7 cellular contexts compared by ENCODE assay signal in the genomic region with DNA sequence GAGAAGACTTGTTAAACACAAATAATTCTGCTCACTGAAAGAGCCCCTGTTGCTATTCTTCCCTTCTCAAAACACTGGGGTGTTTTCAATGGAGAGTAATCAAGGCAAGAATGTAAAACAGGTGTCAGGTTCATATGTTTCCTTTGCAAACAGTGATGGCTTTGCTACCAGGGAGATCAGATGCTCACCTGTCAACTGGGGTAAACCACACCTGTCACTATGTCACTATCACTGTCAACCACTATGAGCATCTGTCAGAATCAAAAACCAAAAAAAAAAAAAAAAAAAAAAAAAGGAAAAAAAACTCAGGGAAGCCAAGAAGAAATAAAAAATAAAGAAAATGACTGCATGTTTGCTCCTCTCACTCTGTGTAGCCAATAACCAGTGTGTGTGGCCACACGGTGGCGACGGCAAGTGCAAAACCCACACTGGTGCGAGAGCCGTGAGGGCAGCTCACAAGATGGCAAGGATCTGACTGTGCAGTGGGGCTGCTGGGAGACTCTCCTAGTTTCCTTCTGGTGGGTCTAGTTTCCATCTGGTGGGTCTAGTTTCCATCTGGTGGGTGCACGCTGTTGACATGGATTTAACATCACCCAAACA. TPM values are rescaled to one million over a fixed set of nuclear protein-coding genes. Genes with fewer than 3 reads are reported as not detected.
A peak's percentile ranks its signal among the peaks of the same experiment; 100 is the strongest.
DNase-seq lines count a peak whose midpoint lies in the region; ATAC-seq and TF ChIP-seq lines count a peak whose summit lies in the region.

No MANE protein-coding gene starts in this region.

- no peak overlapping the region for H2BK20ac ChIP-seq in IMR-90 (ENCODE audit: low read depth, low read length)

- H3K4me3 ChIP-seq in GM06990 (replicated peaks; ENCODE audit: low read depth, low read length) (no peak overlapping the region), IMR-90 (ENCODE audit: insufficient read depth, low read depth, low read length) (no peak overlapping the region)

- H3K4ac ChIP-seq in IMR-90 (ENCODE audit: low read depth, low read length): no peak overlapping the region

- no peak overlapping the region for H3K4me2 ChIP-seq in IMR-90 (ENCODE audit: low read depth, low read length)

- in situ Hi-C loops in IMR-90 (cut with MboI; ENCODE audit: low sequenced_read_pairs): no loop called here

- no peak overlapping the region for H2BK15ac ChIP-seq in IMR-90 (ENCODE audit: low read depth, low read length)

- H4K8ac ChIP-seq in IMR-90 (ENCODE audit: low read depth in 2 of 2, low read length in 2 of 2): no peak overlapping the region

- no peaks in the 10 kb centered on the region for H3K9me3 ChIP-seq in IMR-90 (ENCODE audit: control insufficient read depth, insufficient read depth, low read length)

- peak; percentile 40 for TF ChIP-seq RAD21 in IMR-90 (IDR thresholded peaks at IDR 0.05; ENCODE audit: low read length)

- H3K9ac ChIP-seq in IMR-90 (ENCODE audit: low read depth, low read length): no peak overlapping the region

- peaks cover 5% of the 10 kb centered on the region for H3K4me1 ChIP-seq in IMR-90 (ENCODE audit: control insufficient read depth, insufficient read depth, low read length)

- peaks cover 33% of the 10 kb centered on the region for H3K4me1 Mint-ChIP-seq in activated CD8-positive, alpha-beta T cell treated with anti-CD3 and anti-CD28 coated beads for 36 hours (ENCODE audit: low read depth)
- peaks cover 25% of the 10 kb centered on the region for H3K4me1 Mint-ChIP-seq in glutamatergic neuron (ENCODE audit: low read depth, unreplicated experiment)

- H2BK5ac ChIP-seq in IMR-90 (ENCODE audit: low read depth, low read length, poor library complexity, severe bottlenecking): no peak overlapping the region

- H3K36me3 Mint-ChIP-seq in activated CD8-positive, alpha-beta T cell treated with anti-CD3 and anti-CD28 coated beads for 36 hours (ENCODE audit: low read depth): peaks cover 74% of the 10 kb centered on the region
- H3K36me3 Mint-ChIP-seq in glutamatergic neuron (ENCODE audit: unreplicated experiment): no peaks in the 10 kb centered on the region

- H4K5ac ChIP-seq in IMR-90 (ENCODE audit: low read depth, low read length): no peak overlapping the region

- H3K56ac ChIP-seq in IMR-90 (ENCODE audit: extremely low read depth, insufficient read depth, low read length): no peak overlapping the region

- no peak overlapping the region for H3K18ac ChIP-seq in IMR-90 (ENCODE audit: low read depth, low read length)

- no peaks in the 10 kb centered on the region for H3K27me3 Mint-ChIP-seq in activated CD8-positive, alpha-beta T cell treated with anti-CD3 and anti-CD28 coated beads for 36 hours
- peaks cover under 1% of the 10 kb centered on the region for H3K27me3 Mint-ChIP-seq in glutamatergic neuron (ENCODE audit: unreplicated experiment)

- peaks cover 16% of the 10 kb centered on the region; the same call in 1 of the 2 replicates for H3K9me1 ChIP-seq in IMR-90 (ENCODE audit: insufficient read depth, low read length)

- peaks cover 43 to 77% of the 10 kb centered on the region in 2 experiments for H3K79me1 ChIP-seq in IMR-90 (ENCODE audit: low read depth in 1 of 2, low read length in 2 of 2)

- H3K27ac Mint-ChIP-seq in activated CD8-positive, alpha-beta T cell treated with anti-CD3 and anti-CD28 coated beads for 36 hours: no peak overlapping the region
- H3K27ac Mint-ChIP-seq in glutamatergic neuron (ENCODE audit: unreplicated experiment): peak overlapping the region; percentile 60

- H3K4me3 Mint-ChIP-seq in activated CD8-positive, alpha-beta T cell treated with anti-CD3 and anti-CD28 coated beads for 36 hours: no peak overlapping the region
- H3K4me3 Mint-ChIP-seq in glutamatergic neuron (ENCODE audit: unreplicated experiment): peak overlapping the region; percentile 70

- no peak for TF ChIP-seq POLR2A in IMR-90 (IDR thresholded peaks at IDR 0.05; ENCODE audit: low read depth, low read length)

- H3K23ac ChIP-seq in IMR-90 (ENCODE audit: low read depth, low read length): no peak overlapping the region

- H3K14ac ChIP-seq in IMR-90 (replicated peaks; ENCODE audit: low read depth, low read length): no peak overlapping the region

- WGBS in IMR-90 (ENCODE audit: extremely low coverage in 2 of 2, insufficient read length in 1 of 2), 2 experiments: 82% methylated on average over 5 of the region's 6 CpGs; no CpG with 5 or more reads in 1 of the 2 experiments

- TF ChIP-seq CTCF in GM06990 (IDR thresholded peaks at IDR 0.05; ENCODE audit: insufficient read depth, low read length, poor library complexity, severe bottlenecking) (peak; percentile 59), IMR-90 (conservative IDR thresholded peaks at IDR 0.05; ENCODE audit: low read depth, low read length) (peak; percentile 27; the same call in 1 of the 2 replicates), glutamatergic neuron (IDR thresholded peaks at IDR 0.05; ENCODE audit: partially characterized antibody, unreplicated experiment) (peak; percentile 16)
- peak; percentile 19 for TF ChIP-seq CTCF in activated CD8-positive, alpha-beta T cell treated with anti-CD3 and anti-CD28 coated beads for 36 hours (IDR thresholded peaks at IDR 0.05)

- no peak overlapping the region for H2AFZ ChIP-seq in IMR-90 (replicated peaks; ENCODE audit: low read length, poor library complexity)

- H3K9me3 Mint-ChIP-seq in activated CD8-positive, alpha-beta T cell treated with anti-CD3 and anti-CD28 coated beads for 36 hours: no peaks in the 10 kb centered on the region
- peaks cover 11% of the 10 kb centered on the region for H3K9me3 Mint-ChIP-seq in glutamatergic neuron (ENCODE audit: unreplicated experiment)

- ATAC-seq in IMR-90 (ENCODE audit: low read depth): peak; percentile 47; the same call in 1 of the 2 replicates
- peak; percentile 66 for ATAC-seq in activated CD8-positive, alpha-beta T cell treated with anti-CD3 and anti-CD28 coated beads for 36 hours

- no peak overlapping the region for H3K27ac ChIP-seq in IMR-90 (ENCODE audit: insufficient read depth, low read length)

- H3K36me3 ChIP-seq in GM06990 (ENCODE audit: control insufficient read depth, insufficient read depth, low read length) (peaks cover 50% of the 10 kb centered on the region), IMR-90 (ENCODE audit: control insufficient read depth, insufficient read depth, low read length) (peaks cover 74% of the 10 kb centered on the region)

- CTCF ChIA-PET in IMR-90 (lab: Yijun Ruan, JAX): no interaction called here
- CTCF ChIA-PET in activated CD8-positive, alpha-beta T cell treated with anti-CD3 and anti-CD28 coated beads for 36 hours (lab: Charles Lee): interaction anchor here (1.0 to 3.6 kb wide), 4 partner anchors 16 to 79 kb away, joined by 3 to 12 read pairs (median 5); no protein-coding TSS in a partner anchor

- dilution Hi-C loops in IMR-90 (cut with HindIII; ENCODE audit: low sequenced_read_pairs, unreplicated experiment): no loop called here

- no TSS peak for BruUV-seq in IMR-90 (replicated peaks; lab: Mats Ljungman, UMichigan)

- H4K91ac ChIP-seq in IMR-90 (ENCODE audit: insufficient read depth, low read depth, low read length): no peak overlapping the region

- H2AK9ac ChIP-seq in IMR-90 (replicated peaks; ENCODE audit: low read depth, low read length, poor library complexity): no peak overlapping the region

- DNase-seq in GM06990 (ENCODE audit: extremely low read depth, insufficient read length) (no peak), IMR-90 (no peak), glutamatergic neuron (peak; percentile 65), inferior parietal cortex (ENCODE audit: extremely low spot score) (no peak), SK-N-DZ (ENCODE audit: low spot score) (no peak)
- DNase-seq in activated CD8-positive, alpha-beta T cell treated with anti-CD3 and anti-CD28 coated beads for 36 hours: peak; percentile 60
- peak; percentile 39 for DNase-seq in stimulated activated CD4-positive, alpha-beta T cell treated with anti-CD3 and anti-CD28 coated beads, Interleukin-4, amount 100 ng/mL, for 1 hour

- H2BK120ac ChIP-seq in IMR-90 (ENCODE audit: low read depth, low read length): no peak overlapping the region

- peaks cover 99% of the 10 kb centered on the region for H4K20me1 ChIP-seq in IMR-90 (ENCODE audit: insufficient read depth, low read length)

- H2AK5ac ChIP-seq in IMR-90 (ENCODE audit: low read depth, low read length): no peak overlapping the region

- H3K27me3 ChIP-seq in GM06990 (replicated peaks; ENCODE audit: control insufficient read depth, insufficient read depth, low read length): no peaks in the 10 kb centered on the region
- no peaks in the 10 kb centered on the region for H3K27me3 ChIP-seq in IMR-90 (ENCODE audit: control insufficient read depth, insufficient read depth, low read length)

- intact Hi-C loops in IMR-90 (cut with micrococcal nuclease): no loop called here
- intact Hi-C loops in activated CD8-positive, alpha-beta T cell treated with anti-CD3 and anti-CD28 coated beads for 36 hours (cut with micrococcal nuclease): no loop called here

- POLR2A ChIA-PET in IMR-90 (lab: Charles Lee; ENCODE audit: unreplicated experiment): no interaction called here
- POLR2A ChIA-PET in activated CD8-positive, alpha-beta T cell treated with anti-CD3 and anti-CD28 coated beads for 36 hours (lab: Charles Lee): interaction anchor here (1.1 kb wide), 1 partner anchor 11 kb away, joined by 3 read pairs; no protein-coding TSS in a partner anchor

TF ChIP-seq in IMR-90, 13 proteins besides CTCF, POLR2A, EP300 and RAD21 (continues in another document):
- TF ChIP-seq MAFK (IDR thresholded peaks at IDR 0.05; ENCODE audit: low read depth, low read length) (no peak), RFX5 (IDR thresholded peaks at IDR 0.05; ENCODE audit: low read depth, low read length) (no peak), MXI1 (IDR thresholded peaks at IDR 0.05; ENCODE audit: borderline replicate concordance, low read depth, low read length) (no peak), FOS (IDR thresholded peaks at IDR 0.05; ENCODE audit: low read depth, low read length) (no peak), SMC3 (IDR thresholded peaks at IDR 0.05; ENCODE audit: low read depth, low read length) (peak; percentile 31), MAZ (IDR thresholded peaks at IDR 0.05; ENCODE audit: borderline replicate concordance, low read depth, low read length) (no peak)

RNA-seq across cellular contexts. Expression of gene USP22, which starts 22.7 kb away (rescaled TPM):
- total RNA-seq in IMR-90 (2012; rRNA removed) (250 and 319 TPM in 2 replicates), glutamatergic neuron (ENCODE audit: unreplicated experiment) (420 TPM)
- 161 and 173 TPM in 2 replicates for polyA plus RNA-seq in IMR-90 (2012; rRNA removed)
- 91.3 and 126 TPM in 2 replicates for polyA plus RNA-seq in IMR-90 (2012; cell fraction: cytosol; rRNA removed)
- polyA plus RNA-seq in IMR-90 (2012; cell fraction: nucleus; rRNA removed; ENCODE audit: low replicate concordance): 154 and 168 TPM in 2 replicates
- 100 to 1,000 TPM; 149 to 153 TPM for total RNA-seq in activated CD8-positive, alpha-beta T cell treated with anti-CD3 and anti-CD28 coated beads for 36 hours
- polyA plus RNA-seq in SK-N-DZ (2014; cell fraction: cytosol; rRNA removed): 219 and 269 TPM in 2 replicates
- polyA plus RNA-seq in SK-N-DZ (2014; cell fraction: nucleus; rRNA removed): 158 and 180 TPM in 2 replicates

Comparison
In these comparisons a context has a peak if more than half of its experiments do, and no peak if none do; other contexts are left out.
1. DNase-seq: peak in activated CD8-positive, alpha-beta T cell treated with anti-CD3 and anti-CD28 coated beads for 36 hours (single experiment), glutamatergic neuron (single experiment) and stimulated activated CD4-positive, alpha-beta T cell treated with anti-CD3 and anti-CD28 coated beads, Interleukin-4, amount 100 ng/mL, for 1 hour (single experiment); none in GM06990 (single experiment), IMR-90 (single experiment), inferior parietal cortex (single experiment) and SK-N-DZ (single experiment).
2. Peak in every context shown above with its lines, with median percentiles within 50 percentile points of each other: CTCF ChIP-seq.